ENCODE assay signal across 8 cellular contexts in genomic region chr2:31729442-31730092, GRCh38.
DNase-seq lines count a peak whose midpoint lies in the region; ATAC-seq and TF ChIP-seq lines count a peak whose summit lies in the region.

No MANE protein-coding gene starts in this region.

- H3K36me3 Mint-ChIP-seq in H9 (ENCODE audit: insufficient read depth in 1 of 3, low read depth in 3 of 3), result no peaks in the 10 kb centered on the region; a peak in 1 of 7 replicates

- H4K91ac ChIP-seq in H9 (ENCODE audit: insufficient read length, low read depth, low read length), result no peak overlapping the region

- no TSS peak for BruUV-seq in OCI-LY7 (replicated peaks; lab: Mats Ljungman, UMichigan)

- H3K36me3 ChIP-seq in OCI-LY7 (ENCODE audit: insufficient read depth, low read length), result no peaks in the 10 kb centered on the region

- H2BK12ac ChIP-seq in H9 (ENCODE audit: insufficient read length, low read depth, low read length), result no peak overlapping the region

- H3K27ac ChIP-seq in H9 (ENCODE audit: insufficient read length, low read depth, low read length) (no peak overlapping the region), OCI-LY7 (ENCODE audit: low read depth, low read length, poor library complexity, severe bottlenecking) (no peak overlapping the region)

- ATAC-seq in HG02981 (IDR thresholded peaks at IDR 0.05; ENCODE audit: unreplicated experiment), result no peak
- ATAC-seq in HG02642 (IDR thresholded peaks at IDR 0.05; ENCODE audit: poor library complexity, unreplicated experiment), result no peak

- H2BK120ac ChIP-seq in H9 (ENCODE audit: low read depth, low read length, poor library complexity, severe bottlenecking), result no peak overlapping the region

- H3K9ac ChIP-seq in H9 (ENCODE audit: extremely low read depth, insufficient read length, low read length), result no peak overlapping the region

- H3K9me3 Mint-ChIP-seq in H9, result peaks cover 14 to 36% of the 10 kb centered on the region in 2 experiments

- H3K27me3 ChIP-seq in H9 (ENCODE audit: insufficient read depth, low read length), result no peaks in the 10 kb centered on the region

- no peak overlapping the region for H4K5ac ChIP-seq in H9 (ENCODE audit: insufficient read length, low read depth, low read length)

- no CpG with 5 or more reads among the region's 5 CpGs for WGBS in H9 (ENCODE audit: extremely low coverage, insufficient read length, low lambda C conversion rate)

- H4K8ac ChIP-seq in H9 (replicated peaks; ENCODE audit: insufficient read length, low read depth, low read length), result no peak overlapping the region

- peak; percentile 76 for TF ChIP-seq CTCF in AG10803 (conservative IDR thresholded peaks at IDR 0.05; ENCODE audit: low read length)
- TF ChIP-seq CTCF in H9 (conservative IDR thresholded peaks at IDR 0.05), result peak; percentile 72
- peak; percentile 78 for TF ChIP-seq CTCF in OCI-LY7 (conservative IDR thresholded peaks at IDR 0.05; ENCODE audit: low read length)
- TF ChIP-seq CTCF in foreskin fibroblast (IDR thresholded peaks at IDR 0.05; ENCODE audit: low read depth, low read length), result peak; percentile 63

- H3K56ac ChIP-seq in H9 (ENCODE audit: insufficient read length, low read depth, low read length), result no peak overlapping the region

- H3K79me2 ChIP-seq in H9 (ENCODE audit: insufficient read depth, low read length) (no peaks in the 10 kb centered on the region), OCI-LY7 (ENCODE audit: insufficient read depth, low read depth, low read length) (no peaks in the 10 kb centered on the region)

- H3K79me1 ChIP-seq in H9 (ENCODE audit: insufficient read depth, low read depth, low read length, poor library complexity, severe bottlenecking), result no peaks in the 10 kb centered on the region

- POLR2A ChIA-PET in OCI-LY7 (lab: Charles Lee), result no interaction called here

- no peak overlapping the region for H3K4me3 ChIP-seq in AG10803 (ENCODE audit: low read length)
- H3K4me3 ChIP-seq in OCI-LY7 (ENCODE audit: low read depth, low read length, poor library complexity, severe bottlenecking), result no peak overlapping the region
- H3K4me3 ChIP-seq in foreskin fibroblast (ENCODE audit: low read depth in 1 of 2, low read length in 2 of 2), result no peak overlapping the region

- H4K20me1 ChIP-seq in H9 (ENCODE audit: control insufficient read depth, insufficient read depth, insufficient read length) (no peaks in the 10 kb centered on the region), OCI-LY7 (ENCODE audit: insufficient read depth, low read length) (no peaks in the 10 kb centered on the region)

- no peak overlapping the region for H2BK20ac ChIP-seq in H9 (ENCODE audit: low read depth, low read length, poor library complexity, severe bottlenecking)

- no peak overlapping the region for H3K4ac ChIP-seq in H9 (ENCODE audit: low read depth, low read length)

- CTCF ChIA-PET in OCI-LY7 (lab: Charles Lee; ENCODE audit: unreplicated experiment), result no interaction called here

- H2AFZ ChIP-seq in H9 (ENCODE audit: low read length) (peak overlapping the region; percentile 93), OCI-LY7 (ENCODE audit: low read length) (peak overlapping the region; percentile 35; the same call in 1 of the 2 replicates)

- H3K18ac ChIP-seq in H9 (ENCODE audit: insufficient read length, low read depth, low read length), result no peak overlapping the region

- H3K4me1 ChIP-seq in H9 (ENCODE audit: insufficient read depth, low read length) (no peaks in the 10 kb centered on the region), OCI-LY7 (ENCODE audit: insufficient read depth, low read length, poor library complexity, severe bottlenecking) (no peaks in the 10 kb centered on the region)

- no peaks in the 10 kb centered on the region for H3K23me2 ChIP-seq in H9 (ENCODE audit: insufficient read length, low read depth, low read length, poor library complexity, severe bottlenecking)

- H3K4me2 ChIP-seq in H9 (ENCODE audit: insufficient read depth, insufficient read length, low read length) (no peak overlapping the region), OCI-LY7 (ENCODE audit: low read length) (no peak overlapping the region)

- no peak overlapping the region for H2AK5ac ChIP-seq in H9 (ENCODE audit: insufficient read length, low read length)

- H2BK5ac ChIP-seq in H9 (ENCODE audit: insufficient read length, low read length), result no peak overlapping the region

- H3T11ph ChIP-seq in H9 (ENCODE audit: low read length), result no peak overlapping the region

- H3K14ac ChIP-seq in H9 (ENCODE audit: insufficient read depth, low read length), result no peak overlapping the region

- no peaks in the 10 kb centered on the region; the same call in 1 of the 2 replicates for H3K27me3 Mint-ChIP-seq in H9 (ENCODE audit: low read depth)

- H2BK15ac ChIP-seq in H9 (ENCODE audit: low read depth, low read length), result no peak overlapping the region

- intact Hi-C loops in OCI-LY7 (cut with micrococcal nuclease; ENCODE audit: unreplicated experiment), result no loop called here

- peak; percentile 47 for DNase-seq in AG10803 (ENCODE audit: low read depth)
- peak; percentile 44 for DNase-seq in H9
- peak; percentile 43 for DNase-seq in OCI-LY7 (ENCODE audit: low spot score)
- DNase-seq in foreskin fibroblast, result peak; percentile 37 to 74
- DNase-seq in activated CD4-positive, alpha-beta T cell treated with anti-CD3 and anti-CD28 coated beads, Interleukin-2, amount 50 U/mL, for 4 hours, result no peak
- DNase-seq in stimulated activated CD4-positive, alpha-beta T cell treated with anti-CD3 and anti-CD28 coated beads, Interleukin-2, amount 100 ng/mL, for 24 hours, result no peak

- no peaks in the 10 kb centered on the region for H3K9me2 ChIP-seq in OCI-LY7 (ENCODE audit: insufficient read depth, low read length)

- no peak overlapping the region for H3K4me3 Mint-ChIP-seq in H9

- H3K23ac ChIP-seq in H9 (ENCODE audit: insufficient read length, low read depth, low read length), result no peak overlapping the region

- H3K9me3 ChIP-seq in H9 (ENCODE audit: control insufficient read depth, low read depth, low read length), result no peaks in the 10 kb centered on the region
- H3K9me3 ChIP-seq in OCI-LY7 (ENCODE audit: low read length), result no peaks in the 10 kb centered on the region

- H3K27ac Mint-ChIP-seq in H9, result no peak overlapping the region; a peak in 2 of 7 replicates

- peaks cover 3 to 7% of the 10 kb centered on the region in 2 experiments; a peak in 2 of 4 replicates for H3K4me1 Mint-ChIP-seq in H9

Comparison
In these comparisons a context has a peak if more than half of its experiments do, and no peak if none do; other contexts are left out.
1. DNase-seq: peak in AG10803 (single experiment), H9 (single experiment), OCI-LY7 (single experiment) and foreskin fibroblast (2 of 2); none in activated CD4-positive, alpha-beta T cell treated with anti-CD3 and anti-CD28 coated beads, Interleukin-2, amount 50 U/mL, for 4 hours (0 of 2) and stimulated activated CD4-positive, alpha-beta T cell treated with anti-CD3 and anti-CD28 coated beads, Interleukin-2, amount 100 ng/mL, for 24 hours (0 of 2).
2. Peak in every context shown above with its lines, with median percentiles within 50 percentile points of each other: CTCF ChIP-seq.